8 cellular contexts compared by ENCODE assay signal in genomic region chr1:150162862-150163706, GRCh38. TPM values are rescaled to one million over a fixed set of nuclear protein-coding genes. Genes with fewer than 3 reads are reported as not detected.
DNase-seq lines count a peak whose midpoint lies in the region; ATAC-seq and TF ChIP-seq lines count a peak whose summit lies in the region.

No MANE protein-coding gene starts in this region.

- H3K18ac ChIP-seq in mesenchymal stem cell (ENCODE audit: low read depth in 1 of 2, low read length in 2 of 2) = peak overlapping the region; percentile 83 to 89

- H3K79me1 ChIP-seq in mesenchymal stem cell (replicated peaks; ENCODE audit: low read length, poor library complexity, severe bottlenecking) = no peaks in the 10 kb centered on the region

- WGBS in mesenchymal stem cell = 2% methylated on average over 12 of the region's 14 CpGs
- WGBS in suprapubic skin = 10% methylated on average over 14 of the region's 14 CpGs

- peak overlapping the region; percentile 82 for H3K9ac ChIP-seq in Loucy (ENCODE audit: low read depth, low read length, poor library complexity, severe bottlenecking)
- H3K9ac ChIP-seq in mesenchymal stem cell (ENCODE audit: low read length) = peak overlapping the region; percentile 91

- peak overlapping the region; percentile 76 for H2BK5ac ChIP-seq in mesenchymal stem cell (ENCODE audit: low read depth, low read length, poor library complexity, severe bottlenecking)

- H3K4ac ChIP-seq in mesenchymal stem cell (ENCODE audit: low read depth in 1 of 2, low read length in 2 of 2) = peak overlapping the region; percentile 51 to 92

- H4K20me1 ChIP-seq in Loucy (ENCODE audit: insufficient read depth, low read length, poor library complexity, severe bottlenecking) = no peaks in the 10 kb centered on the region

- H2BK15ac ChIP-seq in mesenchymal stem cell (ENCODE audit: low read depth, poor library complexity, severe bottlenecking) = peak overlapping the region; percentile 52

- peak overlapping the region; percentile 88 for H3K4me2 ChIP-seq in Loucy (ENCODE audit: low read depth, low read length, poor library complexity, severe bottlenecking)
- peak overlapping the region; percentile 32 for H3K4me2 ChIP-seq in mesenchymal stem cell (ENCODE audit: low read length, poor library complexity, severe bottlenecking)

- TF ChIP-seq POLR2A in suprapubic skin (IDR thresholded peaks at IDR 0.05) = no peak

- H3K27me3 ChIP-seq in Loucy (ENCODE audit: insufficient read depth, low read length, poor library complexity, severe bottlenecking) = no peaks in the 10 kb centered on the region
- H3K27me3 ChIP-seq in mesenchymal stem cell (ENCODE audit: control insufficient read depth in 1 of 2, insufficient read depth in 1 of 2, low read length in 2 of 2) = no peaks in the 10 kb centered on the region
- H3K27me3 ChIP-seq in suprapubic skin = no peaks in the 10 kb centered on the region

- peaks cover 18% of the 10 kb centered on the region; the same call in 1 of the 2 replicates for H3K36me3 ChIP-seq in Loucy (ENCODE audit: insufficient read depth, low read length)
- H3K36me3 ChIP-seq in mesenchymal stem cell (ENCODE audit: control insufficient read depth in 1 of 2, insufficient read depth in 2 of 2, low read depth in 1 of 2, low read length in 2 of 2) = peaks cover 13 to 30% of the 10 kb centered on the region in 2 experiments
- H3K36me3 ChIP-seq in suprapubic skin = peaks cover 19% of the 10 kb centered on the region

- no peaks in the 10 kb centered on the region for H3K9me3 ChIP-seq in Loucy (ENCODE audit: insufficient read depth, low read depth, low read length)
- H3K9me3 ChIP-seq in mesenchymal stem cell (ENCODE audit: control insufficient read depth, low read length) = no peaks in the 10 kb centered on the region
- no peaks in the 10 kb centered on the region for H3K9me3 ChIP-seq in suprapubic skin

- no peak for TF ChIP-seq EP300 in suprapubic skin (IDR thresholded peaks at IDR 0.05)

- no peak overlapping the region for H3K23ac ChIP-seq in mesenchymal stem cell (ENCODE audit: low read length in 2 of 2)

- ATAC-seq in GM19397 (IDR thresholded peaks at IDR 0.05; ENCODE audit: unreplicated experiment) (peak; percentile 38), GM21526 (IDR thresholded peaks at IDR 0.05; ENCODE audit: low FRiP score, unreplicated experiment) (no peak)

- peak overlapping the region; percentile 75 for H2BK120ac ChIP-seq in mesenchymal stem cell (ENCODE audit: low read depth, low read length)

- H3K9me2 ChIP-seq in Loucy (replicated peaks; ENCODE audit: low read depth, low read length) = no peaks in the 10 kb centered on the region

- peak overlapping the region; percentile 18; the same call in 1 of the 2 replicates for H2AFZ ChIP-seq in Loucy (ENCODE audit: low read length)
- no peak overlapping the region for H2AFZ ChIP-seq in mesenchymal stem cell (ENCODE audit: low read depth, low read length)

- TF ChIP-seq CTCF in Loucy (conservative IDR thresholded peaks at IDR 0.05; ENCODE audit: low read length) = no peak
- peak; percentile 44 for TF ChIP-seq CTCF in epithelial cell of esophagus (IDR thresholded peaks at IDR 0.05; ENCODE audit: insufficient read depth, low read depth, low read length, missing control alignments)
- no peak for TF ChIP-seq CTCF in suprapubic skin (IDR thresholded peaks at IDR 0.05)

- peak overlapping the region; percentile 95 for H2AK5ac ChIP-seq in mesenchymal stem cell (ENCODE audit: low read length, severe bottlenecking)

- H3K27ac ChIP-seq in mesenchymal stem cell (ENCODE audit: low read length, poor library complexity, severe bottlenecking) (peak overlapping the region; percentile 99), suprapubic skin (peak overlapping the region; percentile 77)

- peaks cover 15% of the 10 kb centered on the region for H3F3A ChIP-seq in Loucy (ENCODE audit: low read depth)

- H3K4me3 ChIP-seq in Loucy (ENCODE audit: low read length, poor library complexity, severe bottlenecking) (peak overlapping the region; percentile 70), epithelial cell of esophagus (ENCODE audit: low read length) (peak overlapping the region; percentile 41), mesenchymal stem cell (ENCODE audit: insufficient read depth in 1 of 2, low read depth in 1 of 2, low read length in 2 of 2) (peak overlapping the region in 1 of 2 experiments; percentile 56), suprapubic skin (peak overlapping the region; percentile 46)

- H3K4me1 ChIP-seq in Loucy (ENCODE audit: insufficient read depth, low read length, poor library complexity, severe bottlenecking) (peaks cover 69% of the 10 kb centered on the region), mesenchymal stem cell (ENCODE audit: control insufficient read depth, insufficient read depth, low read depth, low read length) (peaks cover 28% of the 10 kb centered on the region), suprapubic skin (peaks cover 30% of the 10 kb centered on the region)

- H3K14ac ChIP-seq in mesenchymal stem cell (ENCODE audit: low read length in 2 of 2) = no peak overlapping the region

- DNase-seq in DMS 273 (lab: John Stamatoyannopoulos, UW; ENCODE audit: unreplicated experiment) (peak; percentile 95), SKM-1 treated with dmso at 0.1 percent for 144 hours (lab: John Stamatoyannopoulos, UW; ENCODE audit: unreplicated experiment) (peak; percentile 87), epithelial cell of esophagus (ENCODE audit: low read depth) (peak; percentile 97), mesenchymal stem cell (peak; percentile 100), suprapubic skin (ENCODE audit: low spot score in 2 of 2) (peak; percentile 84 to 88)

- H3K79me2 ChIP-seq in Loucy (ENCODE audit: insufficient read depth, low read length) = peaks cover 13% of the 10 kb centered on the region; the same call in 1 of the 2 replicates

- peak overlapping the region; percentile 83 for H4K8ac ChIP-seq in mesenchymal stem cell (ENCODE audit: low read length)

- peak overlapping the region; percentile 90 to 93 for H2BK12ac ChIP-seq in mesenchymal stem cell (ENCODE audit: low read length in 2 of 2)

- peak overlapping the region; percentile 96 for H4K91ac ChIP-seq in mesenchymal stem cell (ENCODE audit: low read length)

RNA-seq across cellular contexts. Expression of gene PLEKHO1, which starts 13.4 kb away (rescaled TPM):
- 73.2 TPM for polyA plus RNA-seq in mesenchymal stem cell (2013, experiment 1 of 2)
- polyA plus RNA-seq in mesenchymal stem cell (2013, experiment 2 of 2) = 70.2 TPM
- 10 to 100 TPM in 3 of 4 donors, 1 to 10 TPM in 1; 4.8 to 19.2 (median 10.7) TPM for total RNA-seq in suprapubic skin
